8 cellular contexts compared by ENCODE assay signal in the genomic region with DNA sequence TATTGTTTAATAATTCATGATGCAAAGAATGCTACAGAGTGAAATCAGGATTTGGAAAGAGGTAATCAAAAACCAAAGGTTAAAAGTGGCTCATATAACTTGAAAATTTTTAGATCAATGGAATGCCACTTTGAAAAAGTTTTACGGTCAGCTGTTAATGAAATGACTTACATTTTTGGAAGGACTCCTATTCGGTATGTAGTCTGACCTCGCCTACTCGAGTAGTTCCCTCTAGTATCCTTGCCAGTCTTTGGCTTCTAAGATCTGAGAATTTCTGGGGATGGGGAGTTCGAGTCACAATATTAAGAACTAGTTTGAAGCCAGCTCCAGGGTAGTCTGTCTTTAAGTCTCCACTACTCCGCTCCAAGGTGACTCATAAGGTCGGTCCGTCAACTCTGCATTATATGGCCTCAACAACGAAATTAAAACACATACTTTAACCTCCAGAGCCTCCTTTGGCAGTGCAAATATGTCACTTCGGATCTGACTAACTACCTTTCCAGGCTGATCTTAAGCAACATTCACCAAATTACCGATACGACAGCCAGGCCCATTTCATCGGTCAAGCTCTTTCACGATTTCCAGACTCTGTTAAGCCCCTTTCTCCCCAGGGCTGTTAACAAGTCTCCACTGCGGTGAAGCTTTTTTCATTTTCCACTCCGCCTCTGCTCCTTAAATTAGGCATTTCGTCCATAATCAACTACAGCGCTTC. TPM values are rescaled to one million over a fixed set of nuclear protein-coding genes. Genes with fewer than 3 reads are reported as not detected.
DNase-seq lines count a peak whose midpoint lies in the region; ATAC-seq, FAIRE-seq and TF ChIP-seq lines count a peak whose summit lies in the region.

No MANE protein-coding gene starts in this region.

- peaks cover 9 to 28% of the 10 kb centered on the region in 2 donors for H3K36me3 Mint-ChIP-seq in CD4-positive, alpha-beta memory T cell
- H3K36me3 Mint-ChIP-seq in T-helper 17 cell (ENCODE audit: low read depth), result peaks cover 3% of the 10 kb centered on the region

- H3K9me2 ChIP-seq in neural cell (ENCODE audit: insufficient read depth, low read length), result no peaks in the 10 kb centered on the region

- intact Hi-C loops in CD4-positive, alpha-beta memory T cell (cut with micrococcal nuclease), result loop anchor here (1.0 to 5.0 kb wide), 8 partner anchors 32 to 1072 kb away; a partner anchor contains a TSS

- peaks cover 0 to 2% (median 0%) of the 10 kb centered on the region in 8 donors for H3K9me3 Mint-ChIP-seq in CD4-positive, alpha-beta memory T cell

- peak in 2 of 5 donors; percentile 6 to 61 for DNase-seq in CD4-positive, alpha-beta memory T cell
- DNase-seq in T-helper 17 cell (no peak), fibroblast of lung (ENCODE audit: low read depth in 2 of 2) (peak; percentile 65 to 70), D721Med (ENCODE audit: insufficient read length, low spot score) (no peak), UCSD-AML1 (lab: John Stamatoyannopoulos, UW; ENCODE audit: unreplicated experiment) (no peak)

- ATAC-seq in GM19397 (IDR thresholded peaks at IDR 0.05; ENCODE audit: unreplicated experiment) (peak; percentile 2), HG03457 (IDR thresholded peaks at IDR 0.05; ENCODE audit: unreplicated experiment) (peak; percentile 1), T-helper 17 cell (peak; percentile 4)

- peaks cover 55% of the 10 kb centered on the region for H3K4me1 ChIP-seq in CD4-positive, alpha-beta memory T cell (ENCODE audit: insufficient read depth, low read length)
- H3K4me1 ChIP-seq in fibroblast of lung (ENCODE audit: control insufficient read depth, extremely low read depth, insufficient read depth, low read length), result peaks cover 18% of the 10 kb centered on the region

- H3K27me3 Mint-ChIP-seq in CD4-positive, alpha-beta memory T cell, result no peaks in the 10 kb centered on the region
- H3K27me3 Mint-ChIP-seq in T-helper 17 cell, result no peaks in the 10 kb centered on the region

- H3K9me3 ChIP-seq in CD4-positive, alpha-beta memory T cell (ENCODE audit: control insufficient read depth in 1 of 2, low read length in 2 of 2), result no peaks in the 10 kb centered on the region
- no peaks in the 10 kb centered on the region for H3K9me3 ChIP-seq in T-helper 17 cell (ENCODE audit: control insufficient read depth, low read length, poor library complexity, severe bottlenecking)
- H3K9me3 ChIP-seq in fibroblast of lung (ENCODE audit: control insufficient read depth, insufficient read depth, low read depth, low read length), result no peaks in the 10 kb centered on the region
- peaks cover 5% of the 10 kb centered on the region for H3K9me3 ChIP-seq in neural cell (ENCODE audit: low read length)

- no peaks in the 10 kb centered on the region for H3F3A ChIP-seq in neural cell (ENCODE audit: insufficient read depth, low read length, poor library complexity, severe bottlenecking)

- peaks cover 4% of the 10 kb centered on the region for H3K36me3 ChIP-seq in CD4-positive, alpha-beta memory T cell (ENCODE audit: insufficient read depth, low read length)
- H3K36me3 ChIP-seq in fibroblast of lung (ENCODE audit: control insufficient read depth, insufficient read depth, low read length) (peaks cover 3% of the 10 kb centered on the region), neural cell (ENCODE audit: insufficient read depth, low read length) (no peaks in the 10 kb centered on the region)

- H3K4me3 Mint-ChIP-seq in CD4-positive, alpha-beta memory T cell, result peak overlapping the region; percentile 96 to 100 (median 99)
- peak overlapping the region; percentile 100 for H3K4me3 Mint-ChIP-seq in T-helper 17 cell

- POLR2A ChIA-PET in CD4-positive, alpha-beta memory T cell (lab: Charles Lee; ENCODE audit: partially characterized antibody), result interaction anchor here (0.7 to 4.7 kb wide), 27 partner anchors 9 to 285 kb away, joined by 3 to 50 read pairs (median 5); a partner anchor contains a TSS

- H3K4me2 ChIP-seq in fibroblast of lung (ENCODE audit: extremely low read depth, insufficient read depth, low read length), result peak overlapping the region; percentile 93
- peak overlapping the region; percentile 77 for H3K4me2 ChIP-seq in neural cell (ENCODE audit: low read length)

- no peak for TF ChIP-seq EP300 in neural cell (conservative IDR thresholded peaks at IDR 0.05; ENCODE audit: poor library complexity, severe bottlenecking)

- no peaks in the 10 kb centered on the region for H3K27me3 ChIP-seq in CD4-positive, alpha-beta memory T cell (ENCODE audit: insufficient read depth, low read length)
- H3K27me3 ChIP-seq in fibroblast of lung (ENCODE audit: control insufficient read depth, insufficient read depth, low read length) (no peaks in the 10 kb centered on the region), neural cell (ENCODE audit: insufficient read depth, low read depth, low read length) (no peaks in the 10 kb centered on the region)

- no peak for TF ChIP-seq CTCF in fibroblast of lung (conservative IDR thresholded peaks at IDR 0.05 in 1 of 2, IDR thresholded peaks at IDR 0.05 in 1 of 2; ENCODE audit: low read depth in 1 of 2, low read length in 2 of 2)
- no peak for TF ChIP-seq CTCF in neural cell (IDR thresholded peaks at IDR 0.05; ENCODE audit: poor library complexity, severe bottlenecking)
- TF ChIP-seq CTCF in D721Med (IDR thresholded peaks at IDR 0.05; ENCODE audit: insufficient read depth, missing control alignments), result no peak

- H3K4me3 ChIP-seq in CD4-positive, alpha-beta memory T cell (ENCODE audit: low read length in 2 of 2), result peak overlapping the region; percentile 69 to 94
- H3K4me3 ChIP-seq in fibroblast of lung (replicated peaks in 1 of 4; ENCODE audit: control extremely low read depth in 1 of 4, insufficient read depth in 1 of 4, low read depth in 3 of 4, low read length in 4 of 4) (peak overlapping the region; percentile 91 to 100 (median 98)), neural cell (ENCODE audit: low read length) (peak overlapping the region; percentile 98)

- FAIRE-seq in D721Med (lab: Jason Lieb, UNC), result no peak

- peak overlapping the region; percentile 94 to 100 (median 99) for H3K27ac Mint-ChIP-seq in CD4-positive, alpha-beta memory T cell
- H3K27ac Mint-ChIP-seq in T-helper 17 cell, result peak overlapping the region; percentile 99

- no peak for TF ChIP-seq RAD21 in neural cell (conservative IDR thresholded peaks at IDR 0.05)

- H3K4me1 Mint-ChIP-seq in CD4-positive, alpha-beta memory T cell, result peaks cover 26 to 73% (median 44%) of the 10 kb centered on the region in 4 donors
- peaks cover 33% of the 10 kb centered on the region for H3K4me1 Mint-ChIP-seq in T-helper 17 cell

- peaks cover 43% of the 10 kb centered on the region for H3K79me2 ChIP-seq in fibroblast of lung (ENCODE audit: control insufficient read depth, insufficient read depth, low read length)
- H3K79me2 ChIP-seq in neural cell (replicated peaks; ENCODE audit: insufficient read depth, low read length), result peaks cover 45% of the 10 kb centered on the region

- peak overlapping the region; percentile 67 for H3K9ac ChIP-seq in fibroblast of lung (ENCODE audit: insufficient read depth, low read length)
- peak overlapping the region; percentile 98 for H3K9ac ChIP-seq in neural cell (ENCODE audit: low read length)

- CTCF ChIA-PET in CD4-positive, alpha-beta memory T cell (lab: Charles Lee; ENCODE audit: partially characterized antibody), result interaction anchor here (0.8 to 4.0 kb wide), 10 partner anchors 8 to 270 kb away, joined by 3 to 25 read pairs (median 4); no protein-coding TSS in a partner anchor

- H4K20me1 ChIP-seq in fibroblast of lung (ENCODE audit: control insufficient read depth, extremely low read depth, insufficient read depth, low read length), result no peaks in the 10 kb centered on the region
- H4K20me1 ChIP-seq in neural cell (ENCODE audit: insufficient read depth), result no peaks in the 10 kb centered on the region

- H2AFZ ChIP-seq in fibroblast of lung (ENCODE audit: low read length) (peak overlapping the region; percentile 95), neural cell (ENCODE audit: low read depth, low read length) (peak overlapping the region; percentile 85)

- peak overlapping the region; percentile 98 for H3K27ac ChIP-seq in CD4-positive, alpha-beta memory T cell (ENCODE audit: low read depth, low read length)
- H3K27ac ChIP-seq in fibroblast of lung (ENCODE audit: insufficient read depth, low read length), result peak overlapping the region; percentile 98
- peak overlapping the region; percentile 93 for H3K27ac ChIP-seq in neural cell (ENCODE audit: low read length)

TF ChIP-seq in neural cell, 6 proteins besides CTCF, POLR2A, EP300 and RAD21:
- TF ChIP-seq SMC3 (conservative IDR thresholded peaks at IDR 0.05; ENCODE audit: poor library complexity), result no peak

RNA-seq across cellular contexts. Expression of a gene that starts 0.7 kb away (rescaled TPM):
- total RNA-seq in CD4-positive, alpha-beta memory T cell, result 10 to 100 TPM; 45.8 to 46.5 TPM
- 10 to 100 TPM; 18.6 to 47.7 TPM for polyA plus RNA-seq in CD4-positive, alpha-beta memory T cell
- total RNA-seq in T-helper 17 cell, result 10 to 100 TPM; 55.2 to 62.1 TPM
- 23.1 and 25.4 TPM in 2 replicates for total RNA-seq in fibroblast of lung
- 28.9 and 30.1 TPM in 2 replicates for polyA plus RNA-seq in fibroblast of lung
- polyA plus RNA-seq in fibroblast of lung (2012), result 25.3 and 31.9 TPM in 2 replicates
- 1.4 and 6.6 TPM in 2 replicates for polyA minus RNA-seq in fibroblast of lung (ENCODE audit: low replicate concordance)
- polyA plus RNA-seq in neural cell, result 12.5 and 12.7 TPM in 2 replicates
- polyA minus RNA-seq in neural cell, result 74.3 and 78.6 TPM in 2 replicates

RNA-seq across cellular contexts. Expression of a gene that starts 1.7 kb away (rescaled TPM):
- 10 to 100 TPM; 29.6 to 34.8 TPM for total RNA-seq in CD4-positive, alpha-beta memory T cell
- polyA plus RNA-seq in CD4-positive, alpha-beta memory T cell, result 100 to 1,000 TPM; 121 to 154 TPM
- total RNA-seq in T-helper 17 cell (10 to 100 TPM; 15.5 to 17.0 TPM), fibroblast of lung (34.7 and 47.9 TPM in 2 replicates)
- polyA plus RNA-seq in fibroblast of lung (36.9 and 40.1 TPM in 2 replicates), neural cell (102 and 103 TPM in 2 replicates)
- 88.8 and 95.7 TPM in 2 replicates for polyA plus RNA-seq in fibroblast of lung (2012)
- polyA minus RNA-seq in fibroblast of lung (ENCODE audit: low replicate concordance) (5.6 and 7.6 TPM in 2 replicates), neural cell (23.1 and 28.9 TPM in 2 replicates)

RNA-seq across cellular contexts. Expression of a gene that starts 20.6 kb away (rescaled TPM):
- total RNA-seq in CD4-positive, alpha-beta memory T cell, result under 1 TPM; 0.23 to 0.33 TPM
- polyA plus RNA-seq in CD4-positive, alpha-beta memory T cell, result under 1 TPM; 0.20 to 0.52 TPM
- total RNA-seq in T-helper 17 cell (not detected), fibroblast of lung (12.3 and 15.2 TPM in 2 replicates)
- polyA plus RNA-seq in fibroblast of lung (18.2 and 18.8 TPM in 2 replicates), neural cell (1.3 and 1.9 TPM in 2 replicates)
- polyA plus RNA-seq in fibroblast of lung (2012), result 12.3 and 13.1 TPM in 2 replicates
- polyA minus RNA-seq in fibroblast of lung (ENCODE audit: low replicate concordance) (0.48 TPM in 1 of 2 replicates, not detected in the other), neural cell (0.58 TPM in 1 of 2 replicates, not detected in the other)

Comparison
In these comparisons a context has a peak if more than half of its experiments do, and no peak if none do; other contexts are left out.
1. DNase-seq: peak in fibroblast of lung (2 of 2); none in T-helper 17 cell (0 of 3), D721Med (single experiment) and UCSD-AML1 (single experiment).
2. RNA of a gene that starts 20.6 kb away (total RNA-seq): 12.3 to 15.2 TPM in fibroblast of lung; 0.23 to 0.33 TPM in CD4-positive, alpha-beta memory T cell and not detected in T-helper 17 cell; every median in the first group is over 10 times any median in the second.
3. Peak in every context shown above with its lines, with median percentiles within 50 percentile points of each other: H3K27ac ChIP-seq, H3K4me3 ChIP-seq and ATAC-seq.